In the genomic region with DNA sequence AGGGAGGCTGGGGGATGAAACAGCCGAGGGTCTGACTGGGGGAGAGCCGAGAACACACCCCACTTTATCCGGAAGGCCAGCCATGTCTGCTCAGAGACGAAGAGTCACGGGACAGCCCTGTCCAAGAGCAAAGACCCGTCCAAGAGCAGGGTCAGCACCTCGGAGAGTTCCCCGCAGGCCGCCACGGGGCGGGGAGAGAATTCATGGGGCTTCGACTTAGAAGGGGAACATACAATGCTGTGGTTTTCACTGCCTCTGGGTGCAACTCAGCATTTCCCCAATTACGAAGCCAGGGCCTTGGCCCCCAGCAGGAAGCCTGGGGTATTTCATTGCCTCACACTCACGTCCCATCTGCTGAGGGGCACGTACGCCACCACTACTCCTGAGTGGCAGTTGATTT, we compare ENCODE assay signal across 8 cellular contexts. TPM values are rescaled to one million over a fixed set of nuclear protein-coding genes. Genes with fewer than 3 reads are reported as not detected.
A peak's percentile ranks its signal among the peaks of the same experiment; 100 is the strongest.
DNase-seq lines count a peak whose midpoint lies in the region; ATAC-seq and FAIRE-seq lines count a peak whose summit lies in the region.

No MANE protein-coding gene starts in this region.

- no peak overlapping the region for H3K27ac Mint-ChIP-seq in activated naive CD8-positive, alpha-beta T cell treated with anti-CD3 and anti-CD28 coated beads, Interleukin-2, amount 10 ng/mL, durations not matched to agents 7 days and 5 days
- no peak overlapping the region for H3K27ac Mint-ChIP-seq in memory B cell

- no peaks in the 10 kb centered on the region for H3K9me3 Mint-ChIP-seq in activated naive CD8-positive, alpha-beta T cell treated with anti-CD3 and anti-CD28 coated beads, Interleukin-2, amount 10 ng/mL, durations not matched to agents 7 days and 5 days
- peaks cover 3% of the 10 kb centered on the region for H3K9me3 Mint-ChIP-seq in memory B cell

- no peak for FAIRE-seq in RCC 7860 (lab: Jason Lieb, UNC)

- DNase-seq in ELF-1 (ENCODE audit: low read depth, low spot score) (peak; percentile 84), MV-4-11 (lab: John Stamatoyannopoulos, UW) (peak; percentile 98), memory B cell (ENCODE audit: low spot score in 2 of 2) (peak; percentile 23 to 42), RCC 7860 (ENCODE audit: low spot score) (no peak), NCI-H128 (lab: John Stamatoyannopoulos, UW; ENCODE audit: unreplicated experiment) (no peak), cerebellar nuclear complex (lab: John Stamatoyannopoulos, UW) (no peak), NCI-H187 (lab: John Stamatoyannopoulos, UW) (no peak)
- peak; percentile 59 for DNase-seq in activated naive CD8-positive, alpha-beta T cell treated with anti-CD3 and anti-CD28 coated beads, Interleukin-2, amount 10 ng/mL, durations not matched to agents 7 days and 5 days

- no peaks in the 10 kb centered on the region for H3K36me3 Mint-ChIP-seq in activated naive CD8-positive, alpha-beta T cell treated with anti-CD3 and anti-CD28 coated beads, Interleukin-2, amount 10 ng/mL, durations not matched to agents 7 days and 5 days
- peaks cover 2% of the 10 kb centered on the region for H3K36me3 Mint-ChIP-seq in memory B cell

- H3K4me3 Mint-ChIP-seq in activated naive CD8-positive, alpha-beta T cell treated with anti-CD3 and anti-CD28 coated beads, Interleukin-2, amount 10 ng/mL, durations not matched to agents 7 days and 5 days: no peak overlapping the region
- H3K4me3 Mint-ChIP-seq in memory B cell: no peak overlapping the region

- peaks cover 3% of the 10 kb centered on the region for H3K27me3 Mint-ChIP-seq in activated naive CD8-positive, alpha-beta T cell treated with anti-CD3 and anti-CD28 coated beads, Interleukin-2, amount 10 ng/mL, durations not matched to agents 7 days and 5 days
- H3K27me3 Mint-ChIP-seq in memory B cell: peaks cover 17% of the 10 kb centered on the region

- POLR2A ChIA-PET in activated naive CD8-positive, alpha-beta T cell treated with anti-CD3 and anti-CD28 coated beads, Interleukin-2, amount 10 ng/mL, durations not matched to agents 7 days and 5 days (lab: Charles Lee): no interaction called here

- peaks cover 3% of the 10 kb centered on the region for H3K4me1 Mint-ChIP-seq in activated naive CD8-positive, alpha-beta T cell treated with anti-CD3 and anti-CD28 coated beads, Interleukin-2, amount 10 ng/mL, durations not matched to agents 7 days and 5 days
- H3K4me1 Mint-ChIP-seq in memory B cell: no peaks in the 10 kb centered on the region

- peak; percentile 53 for ATAC-seq in activated naive CD8-positive, alpha-beta T cell treated with anti-CD3 and anti-CD28 coated beads, Interleukin-2, amount 10 ng/mL, durations not matched to agents 7 days and 5 days (ENCODE audit: low read depth)
- ATAC-seq in memory B cell (ENCODE audit: low read depth): peak; percentile 82

RNA-seq across cellular contexts. Expression of a gene that starts 59.3 kb away (rescaled TPM):
- not detected for total RNA-seq in activated naive CD8-positive, alpha-beta T cell treated with anti-CD3 and anti-CD28 coated beads, Interleukin-2, amount 10 ng/mL, durations not matched to agents 7 days and 5 days

Comparison
In these comparisons a context has a peak if more than half of its experiments do, and no peak if none do; other contexts are left out.
1. DNase-seq: peak in ELF-1 (single experiment), MV-4-11 (single experiment), activated naive CD8-positive, alpha-beta T cell treated with anti-CD3 and anti-CD28 coated beads, Interleukin-2, amount 10 ng/mL, durations not matched to agents 7 days and 5 days (single experiment) and memory B cell (2 of 2); none in RCC 7860 (single experiment), NCI-H128 (single experiment), cerebellar nuclear complex (0 of 2) and NCI-H187 (0 of 2).